Comparison of ENCODE assay signal across 15 cellular contexts in genomic region chr1:19309123-19309813, GRCh38. TPM values are rescaled to one million over a fixed set of nuclear protein-coding genes. Genes with fewer than 3 reads are reported as not detected.
DNase-seq lines count a peak whose midpoint lies in the region; ATAC-seq and TF ChIP-seq lines count a peak whose summit lies in the region.
"Had no signal": no experiment of that assay in that cellular context is flagged by ENCODE, and none has a peak within 500 bp of the region (broad histone marks: within the 10 kb centered on the region; RNA-seq: fewer than 3 reads in every experiment).

No MANE protein-coding gene starts in this region.

- H3K36me3 ChIP-seq in SK-N-SH (replicated peaks in 1 of 2; ENCODE audit: control insufficient read depth in 1 of 2, insufficient read depth in 2 of 2, low read length in 1 of 2), result peaks cover 9 to 27% of the 10 kb centered on the region in 2 experiments

- no peaks in the 10 kb centered on the region for H3K9me2 ChIP-seq in SK-N-SH

- H3K27ac Mint-ChIP-seq in T-helper 17 cell, result peak overlapping the region; percentile 79
- H3K27ac Mint-ChIP-seq: H9 had no signal

- H3K27me3 ChIP-seq in SK-N-SH (ENCODE audit: insufficient read depth), result no peaks in the 10 kb centered on the region

- H3K4me2 ChIP-seq in SK-N-SH, result peak overlapping the region; percentile 79; the same call in 1 of the 2 replicates

- no peak overlapping the region for H3K4me3 Mint-ChIP-seq in T-helper 17 cell

- 0 out of 2 replicates have a peak overlapping the region, but pooled peaks have one; percentile 24 for H3K9ac ChIP-seq in SK-N-SH

- H3K9me3 ChIP-seq in SK-N-SH (no peaks in the 10 kb centered on the region), T-helper 17 cell (ENCODE audit: control insufficient read depth, low read length, poor library complexity, severe bottlenecking) (no peaks in the 10 kb centered on the region)

- peaks cover 29% of the 10 kb centered on the region for H3K4me1 Mint-ChIP-seq in T-helper 17 cell

- TF ChIP-seq CTCF in SK-N-SH (IDR thresholded peaks at IDR 0.05), result no peak
- no peak for TF ChIP-seq CTCF in fibroblast of pulmonary artery (IDR thresholded peaks at IDR 0.05; ENCODE audit: low read length, missing control alignments)

- no peak for TF ChIP-seq EP300 in SK-N-SH (IDR thresholded peaks at IDR 0.05; ENCODE audit: borderline replicate concordance in 1 of 2, low read depth in 1 of 2, low read length in 1 of 2)

- H3K27ac ChIP-seq in SK-N-SH (ENCODE audit: low read depth in 2 of 2, low read length in 1 of 2), result peak overlapping the region in 1 of 2 experiments; percentile 57; a peak in 2 of 4 replicates

- peaks cover 9% of the 10 kb centered on the region for H3K36me3 Mint-ChIP-seq in T-helper 17 cell (ENCODE audit: low read depth)

- H3F3A ChIP-seq in SK-N-SH (replicated peaks; ENCODE audit: insufficient read depth), result no peaks in the 10 kb centered on the region

- H3K79me2 ChIP-seq in SK-N-SH (ENCODE audit: insufficient read depth), result peaks cover 46% of the 10 kb centered on the region

- H2AFZ ChIP-seq in SK-N-SH (ENCODE audit: low read depth), result no peak overlapping the region

- DNase-seq in SK-N-SH, result no peak
- DNase-seq in T-helper 17 cell, result no peak
- DNase-seq in fibroblast of pulmonary artery (ENCODE audit: low read depth), result peak; percentile 54
- DNase-seq in skeletal muscle cell (ENCODE audit: low read depth), result peak; percentile 28
- DNase-seq in iPS-NIHi11 (ENCODE audit: low spot score), result no peak
- no peak for DNase-seq in HT-29 (ENCODE audit: low spot score)
- DNase-seq: activated CD4-positive, alpha-beta T cell treated with anti-CD3 and anti-CD28 coated beads for 1 hour; H9; MM.1S; naive thymus-derived CD4-positive, alpha-beta T cell; NCI-H510A; Right ventricle myocardium superior; stimulated activated naive CD4-positive, alpha-beta T cell had no signal

- no peak for TF ChIP-seq RAD21 in SK-N-SH (IDR thresholded peaks at IDR 0.05; ENCODE audit: low read length)

- CTCF ChIA-PET in SK-N-SH (lab: Yijun Ruan, JAX), result interaction anchor here (0.9 to 1.3 kb wide), 2 partner anchors 342 to 344 kb away, joined by 3 read pairs; no protein-coding TSS in a partner anchor

- no peak overlapping the region for H3K4me3 ChIP-seq in SK-N-SH (ENCODE audit: low read depth in 2 of 2, low read length in 1 of 2)
- no peak overlapping the region for H3K4me3 ChIP-seq in fibroblast of pulmonary artery (replicated peaks; ENCODE audit: low read depth, low read length)
- H3K4me3 ChIP-seq in skeletal muscle cell (ENCODE audit: low read depth, low read length), result no peak overlapping the region

- peaks cover 5 to 25% of the 10 kb centered on the region in 2 experiments; a peak in 1 of 4 replicates for H3K4me1 ChIP-seq in SK-N-SH (ENCODE audit: control insufficient read depth in 1 of 2, insufficient read depth in 2 of 2, low read depth in 1 of 2, low read length in 1 of 2)

- H4K20me1 ChIP-seq in SK-N-SH (ENCODE audit: insufficient read depth), result peaks cover 19% of the 10 kb centered on the region

- H3K27me3 Mint-ChIP-seq in T-helper 17 cell, result no peaks in the 10 kb centered on the region
- H3K27me3 Mint-ChIP-seq: naive thymus-derived CD4-positive, alpha-beta T cell had no signal

- POLR2A ChIA-PET in SK-N-SH (lab: Yijun Ruan, JAX), result no interaction called here

- 92% methylated on average over 6 of the region's 6 CpGs for WGBS in SK-N-SH (ENCODE audit: low lambda C conversion rate)

- ATAC-seq in SK-N-SH treated with all-trans-retinoic acid at 6 μM for 48 hours (no peak), T-helper 17 cell (no peak)
- no peak for ATAC-seq in activated CD4-positive, CD25-positive, alpha-beta regulatory T cell treated with anti-CD3 and anti-CD28 coated beads, Interleukin-2, amount 50 U/mL, for 24 hours
- ATAC-seq: naive thymus-derived CD4-positive, alpha-beta T cell had no signal

TF ChIP-seq in SK-N-SH, 30 proteins besides CTCF, POLR2A, EP300 and RAD21 (continues in another document):
- TF ChIP-seq TAF1 (IDR thresholded peaks at IDR 0.05; ENCODE audit: borderline replicate concordance, low read depth, low read length) (no peak), FOSL2 (IDR thresholded peaks at IDR 0.05; ENCODE audit: borderline replicate concordance, low read depth) (no peak), CHD2 (IDR thresholded peaks at IDR 0.05; ENCODE audit: low read length, partially characterized antibody) (no peak), RCOR1 (IDR thresholded peaks at IDR 0.05; ENCODE audit: low read length) (no peak), USF2 (IDR thresholded peaks at IDR 0.05; ENCODE audit: borderline replicate concordance, low read depth, low read length) (no peak), MEF2A (IDR thresholded peaks at IDR 0.05; ENCODE audit: borderline replicate concordance, low read depth) (no peak), GABPA (IDR thresholded peaks at IDR 0.05; ENCODE audit: low read depth) (no peak), NRF1 (IDR thresholded peaks at IDR 0.05; ENCODE audit: low read depth, low read length) (no peak), POLR2AphosphoS5 (IDR thresholded peaks at IDR 0.05; ENCODE audit: low read depth, low read length) (no peak)

TF ChIP-seq in SK-N-SH treated with all-trans-retinoic acid at 6 μM for 48 hours, 23 proteins besides CTCF, POLR2A, EP300 and RAD21 (continues in another document):
- TF ChIP-seq ZNF70 (CRISPR knock-in tag; IDR thresholded peaks at IDR 0.05), result no peak
- TF ChIP-seq ZNF8 (CRISPR knock-in tag; IDR thresholded peaks at IDR 0.05), result no peak
- TF ChIP-seq PPARA (CRISPR knock-in tag; IDR thresholded peaks at IDR 0.05; ENCODE audit: borderline replicate concordance), result no peak
- TF ChIP-seq ZNF565 (CRISPR knock-in tag; conservative IDR thresholded peaks at IDR 0.05; ENCODE audit: low read depth), result no peak
- TF ChIP-seq RARB (CRISPR knock-in tag; IDR thresholded peaks at IDR 0.05), result no peak
- TF ChIP-seq, protein P1, sequence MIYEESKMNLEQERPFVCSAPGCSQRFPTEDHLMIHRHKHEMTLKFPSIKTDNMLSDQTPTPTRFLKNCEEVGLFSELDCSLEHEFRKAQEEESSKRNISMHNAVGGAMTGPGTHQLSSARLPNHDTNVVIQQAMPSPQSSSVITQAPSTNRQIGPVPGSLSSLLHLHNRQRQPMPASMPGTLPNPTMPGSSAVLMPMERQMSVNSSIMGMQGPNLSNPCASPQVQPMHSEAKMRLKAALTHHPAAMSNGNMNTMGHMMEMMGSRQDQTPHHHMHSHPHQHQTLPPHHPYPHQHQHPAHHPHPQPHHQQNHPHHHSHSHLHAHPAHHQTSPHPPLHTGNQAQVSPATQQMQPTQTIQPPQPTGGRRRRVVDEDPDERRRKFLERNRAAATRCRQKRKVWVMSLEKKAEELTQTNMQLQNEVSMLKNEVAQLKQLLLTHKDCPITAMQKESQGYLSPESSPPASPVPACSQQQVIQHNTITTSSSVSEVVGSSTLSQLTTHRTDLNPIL (CRISPR knock-in tag; IDR thresholded peaks at IDR 0.05; ENCODE audit: low read depth), result no peak
- TF ChIP-seq TSHZ2 (CRISPR knock-in tag; IDR thresholded peaks at IDR 0.05), result no peak
- no peak for TF ChIP-seq ARNTL (CRISPR knock-in tag; IDR thresholded peaks at IDR 0.05; ENCODE audit: borderline replicate concordance, low read depth)
- no peak for TF ChIP-seq ZC3H10 (CRISPR knock-in tag; IDR thresholded peaks at IDR 0.05)

RNA-seq across cellular contexts. Expression of gene AKR7A2, which starts 2.7 kb away (rescaled TPM):
- 36.8 and 40.7 TPM in 2 replicates for polyA plus RNA-seq in SK-N-SH (2012; rRNA removed)
- polyA plus RNA-seq in SK-N-SH (2012; cell fraction: cytosol; rRNA removed), result 26.8 and 34.6 TPM in 2 replicates
- 25.4 and 31.4 TPM in 2 replicates for polyA plus RNA-seq in SK-N-SH (2012; cell fraction: nucleus; rRNA removed)
- 10 to 100 TPM; 17.3 to 21.9 TPM for total RNA-seq in T-helper 17 cell
- total RNA-seq in HT-29 (2014; rRNA removed; shearing (Covaris generic)), result 202 and 211 TPM in 2 replicates

RNA-seq across cellular contexts. Expression of gene SLC66A1, which starts 2.9 kb away (rescaled TPM):
- polyA plus RNA-seq in SK-N-SH (2012; rRNA removed), result 16.9 and 19.1 TPM in 2 replicates
- polyA plus RNA-seq in SK-N-SH (2012; cell fraction: cytosol; rRNA removed), result 6.0 and 11.3 TPM in 2 replicates
- polyA plus RNA-seq in SK-N-SH (2012; cell fraction: nucleus; rRNA removed), result 23.0 and 23.6 TPM in 2 replicates
- 1 to 10 TPM; 3.3 to 3.9 TPM for total RNA-seq in T-helper 17 cell
- total RNA-seq in HT-29 (2014; rRNA removed; shearing (Covaris generic)), result 27.2 and 27.9 TPM in 2 replicates

RNA-seq across cellular contexts. Expression of gene AKR7A3, which starts 20.7 kb away (rescaled TPM):
- polyA plus RNA-seq in SK-N-SH (2012; rRNA removed), result 0.38 and 0.54 TPM in 2 replicates
- 0.04 and 0.10 TPM in 2 replicates for polyA plus RNA-seq in SK-N-SH (2012; cell fraction: cytosol; rRNA removed)
- 3.8 and 6.8 TPM in 2 replicates for polyA plus RNA-seq in SK-N-SH (2012; cell fraction: nucleus; rRNA removed)
- 1 to 10 TPM; 1.1 to 1.4 TPM for total RNA-seq in T-helper 17 cell
- total RNA-seq in HT-29 (2014; rRNA removed; shearing (Covaris generic)), result 136 and 142 TPM in 2 replicates
- total RNA-seq: Right ventricle myocardium superior had no signal
- polyA plus RNA-seq: naive thymus-derived CD4-positive, alpha-beta T cell had no signal

RNA-seq across cellular contexts. Expression of gene MRTO4, which starts 57.7 kb away (rescaled TPM):
- polyA plus RNA-seq in SK-N-SH (2012; rRNA removed), result 48.4 and 55.2 TPM in 2 replicates
- 46.5 and 53.8 TPM in 2 replicates for polyA plus RNA-seq in SK-N-SH (2012; cell fraction: cytosol; rRNA removed)
- polyA plus RNA-seq in SK-N-SH (2012; cell fraction: nucleus; rRNA removed), result 44.5 and 50.9 TPM in 2 replicates
- total RNA-seq in T-helper 17 cell, result 10 to 100 TPM; 17.0 to 19.8 TPM
- total RNA-seq in HT-29 (2014; rRNA removed; shearing (Covaris generic)), result 94.9 and 96.1 TPM in 2 replicates

RNA-seq across cellular contexts. Expression of gene EMC1, which starts 57.9 kb away (rescaled TPM):
- polyA plus RNA-seq in SK-N-SH (2012; rRNA removed), result 55.9 and 87.6 TPM in 2 replicates
- polyA plus RNA-seq in SK-N-SH (2012; cell fraction: cytosol; rRNA removed), result 33.2 and 46.1 TPM in 2 replicates
- 103 and 125 TPM in 2 replicates for polyA plus RNA-seq in SK-N-SH (2012; cell fraction: nucleus; rRNA removed)
- total RNA-seq in T-helper 17 cell, result 10 to 100 TPM; 24.2 to 32.0 TPM
- 43.8 and 48.6 TPM in 2 replicates for total RNA-seq in HT-29 (2014; rRNA removed; shearing (Covaris generic))

Comparison
In these comparisons a context has a peak if more than half of its experiments do, and no peak if none do; other contexts are left out.
1. DNase-seq: peak in fibroblast of pulmonary artery (single experiment) and skeletal muscle cell (single experiment); none in SK-N-SH (single experiment), T-helper 17 cell (0 of 3), iPS-NIHi11 (single experiment) and HT-29 (single experiment).
2. RNA of gene AKR7A3, which starts 20.7 kb away (total RNA-seq): 136 to 142 TPM in HT-29; 1.1 to 1.4 TPM in T-helper 17 cell; every median in the first group is over 10 times any median in the second.